In genomic region chr13:95644611-95645052, GRCh38 we compare ENCODE assay signal across 8 cellular contexts. TPM values are rescaled to one million over a fixed set of nuclear protein-coding genes. Genes with fewer than 3 reads are reported as not detected.
A peak's percentile ranks its signal among the peaks of the same experiment; 100 is the strongest.
DNase-seq lines count a peak whose midpoint lies in the region; ATAC-seq and TF ChIP-seq lines count a peak whose summit lies in the region.

Gene DZIP1 (minus strand): TSS chr13:95644706. CDS start chr13:95642029, 2,677 bp downstream.

- no peaks in the 10 kb centered on the region for H3K36me3 Mint-ChIP-seq in activated T-cell treated with anti-CD3 and anti-CD28 coated beads, Interleukin-2, amount 50 U/mL, for 24 hours (ENCODE audit: low read depth)
- H3K36me3 Mint-ChIP-seq in osteocyte (ENCODE audit: unreplicated experiment): peaks cover 13% of the 10 kb centered on the region

- intact Hi-C loops in left ventricle myocardium inferior (cut with micrococcal nuclease): no loop called here

- H3K9me3 Mint-ChIP-seq in activated T-cell treated with anti-CD3 and anti-CD28 coated beads, Interleukin-2, amount 50 U/mL, for 24 hours: no peaks in the 10 kb centered on the region
- no peaks in the 10 kb centered on the region for H3K9me3 Mint-ChIP-seq in osteocyte (ENCODE audit: unreplicated experiment)

- peak within 1 kb of the TSS; percentile 78 for H3K4me3 ChIP-seq in left ventricle myocardium inferior

- H3K4me1 Mint-ChIP-seq in activated T-cell treated with anti-CD3 and anti-CD28 coated beads, Interleukin-2, amount 50 U/mL, for 24 hours (ENCODE audit: low read depth): peaks cover 10% of the 10 kb centered on the region
- peaks cover 35% of the 10 kb centered on the region for H3K4me1 Mint-ChIP-seq in osteocyte (ENCODE audit: unreplicated experiment)

- H3K36me3 ChIP-seq in left ventricle myocardium inferior: no peaks in the 10 kb centered on the region

- ATAC-seq in HG02759 (IDR thresholded peaks at IDR 0.05; ENCODE audit: unreplicated experiment) (peak; percentile 76), HG03460 (IDR thresholded peaks at IDR 0.05; ENCODE audit: unreplicated experiment) (no peak)

- TF ChIP-seq CTCF in left ventricle myocardium inferior (IDR thresholded peaks at IDR 0.05; ENCODE audit: borderline replicate concordance): no peak
- no peak for TF ChIP-seq CTCF in osteocyte (IDR thresholded peaks at IDR 0.05)

- no peaks in the 10 kb centered on the region for H3K9me3 ChIP-seq in left ventricle myocardium inferior (replicated peaks)

- H3K27ac ChIP-seq in left ventricle myocardium inferior (replicated peaks): peak within 1 kb of the TSS; percentile 76

- no peak for DNase-seq in activated T-cell treated with anti-CD3 and anti-CD28 coated beads, Interleukin-2, amount 50 U/mL, for 24 hours
- no peak for DNase-seq in activated T-cell treated with anti-CD3 and anti-CD28 coated beads, Interleukin-2, amount 50 U/mL, for 1 hour
- DNase-seq in NCI-H524 (lab: John Stamatoyannopoulos, UW) (peak; percentile 82 to 92), amygdala (lab: John Stamatoyannopoulos, UW) (peak in 53 of 56 donors; percentile 5 to 82 (median 61)), left ventricle myocardium inferior (peak; percentile 81), osteocyte (ENCODE audit: extremely low spot score, unreplicated experiment) (peak; percentile 92)

- H3K4me1 ChIP-seq in left ventricle myocardium inferior: peaks cover 40% of the 10 kb centered on the region

- H3K4me3 Mint-ChIP-seq in activated T-cell treated with anti-CD3 and anti-CD28 coated beads, Interleukin-2, amount 50 U/mL, for 24 hours: peak within 1 kb of the TSS; percentile 63
- peak within 1 kb of the TSS; percentile 95 for H3K4me3 Mint-ChIP-seq in osteocyte (ENCODE audit: unreplicated experiment)

- peaks cover 43% of the 10 kb centered on the region for H3K27me3 ChIP-seq in left ventricle myocardium inferior (ENCODE audit: low read depth)

- H3K27ac Mint-ChIP-seq in activated T-cell treated with anti-CD3 and anti-CD28 coated beads, Interleukin-2, amount 50 U/mL, for 24 hours: no peak within 1 kb of the TSS
- H3K27ac Mint-ChIP-seq in osteocyte (ENCODE audit: unreplicated experiment): peak within 1 kb of the TSS; percentile 97

- H3K27me3 Mint-ChIP-seq in activated T-cell treated with anti-CD3 and anti-CD28 coated beads, Interleukin-2, amount 50 U/mL, for 24 hours: peaks cover 45% of the 10 kb centered on the region
- no peaks in the 10 kb centered on the region for H3K27me3 Mint-ChIP-seq in osteocyte (ENCODE audit: unreplicated experiment)

RNA-seq across cellular contexts. Expression of gene DZIP1, which starts in this region (rescaled TPM):
- total RNA-seq in left ventricle myocardium inferior (3.8 TPM), osteocyte (45.0 and 50.8 TPM in 2 replicates)

Comparison
In these comparisons a context has a peak if more than half of its experiments do, and no peak if none do; other contexts are left out.
1. DNase-seq: peak in NCI-H524 (2 of 2), amygdala (53 of 56), left ventricle myocardium inferior (single experiment) and osteocyte (single experiment); none in activated T-cell treated with anti-CD3 and anti-CD28 coated beads, Interleukin-2, amount 50 U/mL, for 24 hours (single experiment) and activated T-cell treated with anti-CD3 and anti-CD28 coated beads, Interleukin-2, amount 50 U/mL, for 1 hour (single experiment).